Comparison of ENCODE assay signal across 23 cellular contexts in the genomic region with DNA sequence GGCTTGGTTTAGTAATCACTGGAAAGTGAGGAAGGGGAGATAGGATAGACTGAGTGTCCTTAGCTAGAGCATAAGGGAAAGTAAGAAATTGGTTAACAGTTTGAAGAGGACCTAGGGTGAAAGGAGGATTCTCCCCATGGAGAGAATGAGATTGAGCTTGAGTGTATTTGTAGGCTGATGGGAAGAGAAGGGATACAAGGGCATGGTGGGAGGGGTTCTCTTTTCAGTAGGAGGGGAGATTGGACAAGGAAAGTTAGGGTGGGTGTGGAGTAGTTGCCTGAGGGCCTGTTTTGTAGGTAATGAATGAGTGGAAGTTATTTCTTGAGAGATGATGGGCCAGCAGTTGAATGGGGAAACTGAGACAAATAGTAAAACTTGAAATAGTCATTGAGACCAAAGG. TPM values are rescaled to one million over a fixed set of nuclear protein-coding genes. Genes with fewer than 3 reads are reported as not detected.
DNase-seq lines count a peak whose midpoint lies in the region; ATAC-seq, FAIRE-seq and TF ChIP-seq lines count a peak whose summit lies in the region.
"Had no signal": no experiment of that assay in that cellular context is flagged by ENCODE, and none has a peak within 500 bp of the region (broad histone marks: within the 10 kb centered on the region; RNA-seq: fewer than 3 reads in every experiment).

No MANE protein-coding gene starts in this region.

- intact Hi-C loops in sciatic nerve (cut with DNase I): no loop called here

- TF ChIP-seq CTCF in A549 (IDR thresholded peaks at IDR 0.05): no peak
- TF ChIP-seq CTCF in GM23338 (conservative IDR thresholded peaks at IDR 0.05; ENCODE audit: low read depth in 2 of 2): no peak
- no peak for TF ChIP-seq CTCF in OCI-LY3 (IDR thresholded peaks at IDR 0.05; ENCODE audit: low read depth, low read length)
- TF ChIP-seq CTCF in D721Med (IDR thresholded peaks at IDR 0.05; ENCODE audit: insufficient read depth, missing control alignments): no peak

- DNase-seq in A549 (ENCODE audit: low read depth in 1 of 2, low spot score in 1 of 2) (no peak), GM23338 (ENCODE audit: low spot score) (peak; percentile 3), sciatic nerve (ENCODE audit: low spot score) (no peak), D721Med (ENCODE audit: insufficient read length, low spot score) (no peak), CD1c-positive myeloid dendritic cell (ENCODE audit: extremely low spot score) (no peak), islet precursor cell (no peak)
- DNase-seq: activated CD8-positive, alpha-beta memory T cell treated with anti-CD3 and anti-CD28 coated beads, Interleukin-2, amount 50 U/mL, for 4 hours; AML-193; aorta; COR-L47; DMS79; mesenchymal stem cell; NCI-H1105 treated with DMSO at 0.1 percent for 48 hours; NCI-H2029; NCI-H69; T-helper 9 cell had no signal

- FAIRE-seq in A549 (lab: Jason Lieb, UNC) (no peak), D721Med (lab: Jason Lieb, UNC) (no peak)
- FAIRE-seq: endometrium, H54 had no signal

- CTCF ChIA-PET in A549 (lab: Yijun Ruan, JAX): no interaction called here

- TF ChIP-seq POLR2A in A549 (IDR thresholded peaks at IDR 0.05; ENCODE audit: low read length): no peak

- H4K20me1 ChIP-seq in GM23338 (replicated peaks; ENCODE audit: insufficient read depth) (peaks cover 16% of the 10 kb centered on the region), OCI-LY3 (ENCODE audit: insufficient read depth, low read length) (0 out of 2 replicates have a peak, but pooled peaks cover 4% of the 10 kb centered on the region)

- H3K4me1 Mint-ChIP-seq in GM23338: peaks cover 11% of the 10 kb centered on the region; the same call in 2 of the 3 replicates

- H3K4me3 ChIP-seq in A549 (no peak overlapping the region), GM23338 (peak overlapping the region; percentile 93), OCI-LY3 (ENCODE audit: low read length) (no peak overlapping the region), iPS-18a (ENCODE audit: low read length) (peak overlapping the region; percentile 98)

- H3K9me3 ChIP-seq in A549 (no peaks in the 10 kb centered on the region), OCI-LY3 (ENCODE audit: insufficient read depth, low read length) (no peaks in the 10 kb centered on the region), iPS-18a (ENCODE audit: control insufficient read depth, low read depth, low read length) (no peaks in the 10 kb centered on the region)

- H3K27me3 Mint-ChIP-seq in GM23338 (ENCODE audit: insufficient read depth, low read depth, poor library complexity): no peaks in the 10 kb centered on the region

- no peak for TF ChIP-seq RAD21 in A549 (conservative IDR thresholded peaks at IDR 0.05 in 1 of 2, IDR thresholded peaks at IDR 0.05 in 1 of 2)

- POLR2A ChIA-PET in A549 (lab: Yijun Ruan, JAX): no interaction called here

- TF ChIP-seq EP300 in A549 (IDR thresholded peaks at IDR 0.05): no peak

- H2AFZ ChIP-seq in GM23338: no peak overlapping the region
- no peak overlapping the region for H2AFZ ChIP-seq in OCI-LY3 (ENCODE audit: low read depth, low read length)

- no peak overlapping the region for H3K4me3 Mint-ChIP-seq in GM23338
- H3K4me3 Mint-ChIP-seq: WTC11 had no signal

- H3K27ac ChIP-seq in A549 (no peak overlapping the region), GM23338 (ENCODE audit: low read depth) (no peak overlapping the region), OCI-LY3 (ENCODE audit: low read length) (no peak overlapping the region), iPS-18a (ENCODE audit: low read length) (no peak overlapping the region)

- H3K9ac ChIP-seq in OCI-LY3 (ENCODE audit: low read length) (no peak overlapping the region), iPS-18a (ENCODE audit: low read length) (no peak overlapping the region)

- H3K9me2 ChIP-seq in GM23338 (ENCODE audit: insufficient read depth): no peaks in the 10 kb centered on the region

- H3K79me2 ChIP-seq in GM23338 (replicated peaks; ENCODE audit: insufficient read depth): peaks cover 70% of the 10 kb centered on the region
- peaks cover 74% of the 10 kb centered on the region for H3K79me2 ChIP-seq in OCI-LY3 (ENCODE audit: low read length)

- H3K27ac Mint-ChIP-seq in GM23338: no peak overlapping the region
- H3K27ac Mint-ChIP-seq: activated naive CD4-positive, alpha-beta T cell treated with anti-CD3 and anti-CD28 coated beads, Interleukin-2, amount 50 U/mL, for 72 hours; activated T-helper 2 cell treated with anti-CD3 and anti-CD28 coated beads, Interferon-gamma antibody, Interleukin-2, Interleukin-4, amounts not matched to agents 10 μg/mL and 5 μg/mL and 100 μg/mL, durations not matched to agents 14 hours and 24 hours and 36 hours; WTC11 had no signal

- peak overlapping the region; percentile 83 for H3K4me2 ChIP-seq in A549
- peak overlapping the region; percentile 79 for H3K4me2 ChIP-seq in GM23338
- H3K4me2 ChIP-seq in OCI-LY3 (ENCODE audit: low read length): peak overlapping the region; percentile 86; the same call in 1 of the 2 replicates

- H3K27me3 ChIP-seq in GM23338 (ENCODE audit: insufficient read depth): no peaks in the 10 kb centered on the region
- H3K27me3 ChIP-seq in OCI-LY3 (ENCODE audit: low read depth, low read length): no peaks in the 10 kb centered on the region
- no peaks in the 10 kb centered on the region for H3K27me3 ChIP-seq in iPS-18a (ENCODE audit: control insufficient read depth, insufficient read depth, low read length)

- H3K4me1 ChIP-seq in A549: peaks cover 43% of the 10 kb centered on the region
- peaks cover 37% of the 10 kb centered on the region for H3K4me1 ChIP-seq in GM23338 (ENCODE audit: insufficient read depth)
- H3K4me1 ChIP-seq in OCI-LY3 (ENCODE audit: low read length): peaks cover 22% of the 10 kb centered on the region
- peaks cover 34% of the 10 kb centered on the region for H3K4me1 ChIP-seq in iPS-18a (ENCODE audit: control insufficient read depth, low read depth, low read length)

- H3F3A ChIP-seq in GM23338 (replicated peaks; ENCODE audit: low read depth): no peaks in the 10 kb centered on the region

- no peaks in the 10 kb centered on the region for H3K36me3 Mint-ChIP-seq in GM23338 (ENCODE audit: low read depth)
- H3K36me3 Mint-ChIP-seq: activated naive CD4-positive, alpha-beta T cell treated with anti-CD3 and anti-CD28 coated beads, Interleukin-2, amount 50 U/mL, for 72 hours; WTC11 had no signal

- ATAC-seq in A549: no peak
- ATAC-seq in GM23338: no peak
- no peak for ATAC-seq in sciatic nerve
- ATAC-seq: activated naive CD4-positive, alpha-beta T cell treated with anti-CD3 and anti-CD28 coated beads, Interleukin-2, amount 50 U/mL, for 72 hours; WTC11 had no signal

- no peaks in the 10 kb centered on the region for H3K9me3 Mint-ChIP-seq in GM23338
- H3K9me3 Mint-ChIP-seq: activated naive CD4-positive, alpha-beta T cell treated with anti-CD3 and anti-CD28 coated beads, Interleukin-2, amount 50 U/mL, for 72 hours; activated T-helper 2 cell treated with anti-CD3 and anti-CD28 coated beads, Interferon-gamma antibody, Interleukin-2, Interleukin-4, amounts not matched to agents 10 μg/mL and 5 μg/mL and 100 μg/mL, durations not matched to agents 14 hours and 24 hours and 36 hours; WTC11 had no signal

- H3K36me3 ChIP-seq in GM23338 (ENCODE audit: insufficient read depth) (no peaks in the 10 kb centered on the region), OCI-LY3 (replicated peaks; ENCODE audit: low read depth, low read length) (no peaks in the 10 kb centered on the region), iPS-18a (ENCODE audit: control insufficient read depth, low read depth, low read length) (no peaks in the 10 kb centered on the region)

TF ChIP-seq in A549, 52 proteins besides CTCF, POLR2A, EP300 and RAD21:
- no peak for TF ChIP-seq POLR2AphosphoS2 (conservative IDR thresholded peaks at IDR 0.05; ENCODE audit: low read length)
- TF ChIP-seq CBX2 (IDR thresholded peaks at IDR 0.05; ENCODE audit: borderline replicate concordance, low read depth): no peak
- TF ChIP-seq ZSCAN20 (CRISPR knock-in tag; IDR thresholded peaks at IDR 0.05): no peak
- no peak for TF ChIP-seq TFCP2L1 (CRISPR knock-in tag; IDR thresholded peaks at IDR 0.05)
- TF ChIP-seq SMC3 (IDR thresholded peaks at IDR 0.05): no peak

TF ChIP-seq in GM23338, 12 proteins besides CTCF, POLR2A, EP300 and RAD21 (continues in another document):
- TF ChIP-seq NANOG (IDR thresholded peaks at IDR 0.05; ENCODE audit: borderline replicate concordance) (no peak), ETS1 (IDR thresholded peaks at IDR 0.05) (no peak), JUNB (IDR thresholded peaks at IDR 0.05; ENCODE audit: unreplicated experiment) (no peak), POLR2AphosphoS5 (IDR thresholded peaks at IDR 0.05; ENCODE audit: low read depth) (no peak), EZH2phosphoT487 (IDR thresholded peaks at IDR 0.05; ENCODE audit: unreplicated experiment) (no peak), ZNF331 (CRISPR knock-in tag; IDR thresholded peaks at IDR 0.05; ENCODE audit: low read depth) (no peak), STAT1 (IDR thresholded peaks at IDR 0.05; ENCODE audit: unreplicated experiment) (no peak), CREB1 (CRISPR knock-in tag; IDR thresholded peaks at IDR 0.05; ENCODE audit: low read depth) (no peak)

RNA-seq across cellular contexts. Expression of gene TRMT11, which starts 1.9 kb away (rescaled TPM):
- 33.2 and 44.1 TPM in 2 replicates for polyA plus RNA-seq in A549 (2011; rRNA removed)
- polyA plus RNA-seq in A549 (2012; cell fraction: cytosol; rRNA removed): 9.6 and 10.9 TPM in 2 replicates
- 6.9 and 11.0 TPM in 2 replicates for polyA plus RNA-seq in A549 (2012; cell fraction: nucleus; rRNA removed)
- polyA plus RNA-seq in A549 (2017; fragmentation: RNase III; extraction: RNeasy Plus Mini Kit Qiagen cat#74134 plus additional on column Dnase treatment): 16.1 to 17.4 TPM (median 16.2 TPM) in 3 replicates
- polyA minus RNA-seq in A549 (2011; rRNA and poly(A)+ RNA removed): 16.6 and 20.7 TPM in 2 replicates
- 44.5 and 49.5 TPM in 2 replicates for total RNA-seq in GM23338 (2014; rRNA removed; shearing (Covaris generic))
- polyA plus RNA-seq in GM23338 (2016; fragmentation: Nextera tagmentation; extraction: Ambion mirVana): 41.9 and 50.9 TPM in 2 replicates
- total RNA-seq in sciatic nerve: 29.2 TPM

RNA-seq across cellular contexts. Expression of gene HINT3, which starts 31.7 kb away (rescaled TPM):
- polyA plus RNA-seq in A549 (2011; rRNA removed) (4.7 and 7.2 TPM in 2 replicates), A549 (2017; fragmentation: RNase III; extraction: RNeasy Plus Mini Kit Qiagen cat#74134 plus additional on column Dnase treatment) (13.0 to 13.8 TPM (median 13.5 TPM) in 3 replicates), GM23338 (2016; fragmentation: Nextera tagmentation; extraction: Ambion mirVana) (1.8 and 1.9 TPM in 2 replicates)
- 2.1 and 2.9 TPM in 2 replicates for polyA plus RNA-seq in A549 (2012; cell fraction: cytosol; rRNA removed)
- 1.1 and 1.9 TPM in 2 replicates for polyA plus RNA-seq in A549 (2012; cell fraction: nucleus; rRNA removed)
- polyA minus RNA-seq in A549 (2011; rRNA and poly(A)+ RNA removed): 1.5 and 1.6 TPM in 2 replicates
- total RNA-seq in GM23338 (2014; rRNA removed; shearing (Covaris generic)): 8.0 and 10.3 TPM in 2 replicates
- total RNA-seq in sciatic nerve: 25.0 TPM

Comparison
In these comparisons a context has a peak if more than half of its experiments do, and no peak if none do; other contexts are left out.
1. H3K4me3 ChIP-seq: peak in GM23338 (single experiment) and iPS-18a (single experiment); none in A549 (single experiment) and OCI-LY3 (single experiment).
2. Peak in every context shown above with its lines, with median percentiles within 50 percentile points of each other: H3K4me2 ChIP-seq.